31 cellular contexts compared by ENCODE assay signal in genomic region chr13:74871671-74872070, GRCh38.
DNase-seq lines count a peak whose midpoint lies in the region; ATAC-seq and TF ChIP-seq lines count a peak whose summit lies in the region.
"Had no signal": no experiment of that assay in that cellular context is flagged by ENCODE, and none has a peak within 500 bp of the region (broad histone marks: within the 10 kb centered on the region; RNA-seq: fewer than 3 reads in every experiment).

No MANE protein-coding gene starts in this region.

- intact Hi-C loops in prostate gland (cut with DNase I) (no loop called here), esophagus squamous epithelium (cut with DNase I) (no loop called here)
- intact Hi-C loops in activated CD4-positive, alpha-beta T cell treated with anti-CD3 and anti-CD28 coated beads for 36 hours (cut with DNase I, micrococcal nuclease), result no loop called here

- H3K9me3 ChIP-seq in prostate gland (no peaks in the 10 kb centered on the region), esophagus squamous epithelium (peaks cover 0 to 5% (median 0%) of the 10 kb centered on the region in 3 donors)
- H3K9me3 ChIP-seq: colonic mucosa, esophagus muscularis mucosa, SJCRH30 had no signal

- TF ChIP-seq POLR2A in prostate gland (IDR thresholded peaks at IDR 0.05) (no peak), esophagus squamous epithelium (IDR thresholded peaks at IDR 0.05) (no peak)

- H3K4me1 Mint-ChIP-seq in HFFc6 (ENCODE audit: low read depth), result peaks cover 41% of the 10 kb centered on the region
- no peaks in the 10 kb centered on the region for H3K4me1 Mint-ChIP-seq in activated CD4-positive, alpha-beta T cell treated with anti-CD3 and anti-CD28 coated beads for 36 hours
- H3K4me1 Mint-ChIP-seq: immature natural killer cell, memory B cell had no signal

- H3K4me1 ChIP-seq in prostate gland (replicated peaks), result peaks cover 2% of the 10 kb centered on the region
- no peaks in the 10 kb centered on the region for H3K4me1 ChIP-seq in esophagus squamous epithelium
- H3K4me1 ChIP-seq: colonic mucosa, esophagus muscularis mucosa, gastroesophageal sphincter, SJCRH30, tibial nerve had no signal

- ATAC-seq in activated CD4-positive, alpha-beta T cell treated with anti-CD3 and anti-CD28 coated beads for 36 hours, result no peak
- ATAC-seq: activated CD8-positive, alpha-beta T cell treated with anti-CD3 and anti-CD28 coated beads, Interleukin-2, amount 10 ng/mL, durations not matched to agents 7 days and 5 days; activated naive CD4-positive, alpha-beta T cell treated with anti-CD3 and anti-CD28 coated beads, Interleukin-2, amount 50 U/mL, for 72 hours; effector memory CD8-positive, alpha-beta T cell; gastroesophageal sphincter; left lobe of liver had no signal

- no peaks in the 10 kb centered on the region for H3K27me3 ChIP-seq in prostate gland (replicated peaks; ENCODE audit: insufficient read depth)
- no peaks in the 10 kb centered on the region for H3K27me3 ChIP-seq in esophagus squamous epithelium
- H3K27me3 ChIP-seq: colonic mucosa, esophagus muscularis mucosa, gastroesophageal sphincter, SJCRH30, tibial nerve had no signal

- H3K36me3 ChIP-seq in prostate gland, result no peaks in the 10 kb centered on the region
- no peaks in the 10 kb centered on the region for H3K36me3 ChIP-seq in esophagus squamous epithelium
- H3K36me3 ChIP-seq: colonic mucosa, esophagus muscularis mucosa, gastroesophageal sphincter, SJCRH30, tibial nerve had no signal

- H3K27ac ChIP-seq in VCaP (peak overlapping the region; percentile 80), prostate gland (no peak overlapping the region), esophagus squamous epithelium (no peak overlapping the region)
- H3K27ac ChIP-seq: colonic mucosa, esophagus muscularis mucosa, gastroesophageal sphincter, GM23248, SJCRH30, tibial nerve had no signal

- DNase-seq in AG10803 (ENCODE audit: low read depth), result peak; percentile 11
- peak; percentile 41 for DNase-seq in HFFc6
- DNase-seq in prostate gland (ENCODE audit: low spot score), result peak; percentile 8
- DNase-seq in esophagus squamous epithelium (lab: John Stamatoyannopoulos, UW), result no peak
- no peak for DNase-seq in activated CD4-positive, alpha-beta T cell treated with anti-CD3 and anti-CD28 coated beads for 36 hours
- no peak for DNase-seq in COR-L47 (lab: John Stamatoyannopoulos, UW)
- DNase-seq in T-helper 9 cell, result no peak
- DNase-seq: ACHN; activated CD4-positive, CD25-positive, alpha-beta regulatory T cell treated with anti-CD3 and anti-CD28 coated beads, Interleukin-2, amount 50 U/mL, for 72 hours; activated CD8-positive, alpha-beta T cell treated with anti-CD3 and anti-CD28 coated beads, Interleukin-2, amount 10 ng/mL, durations not matched to agents 7 days and 5 days; aorta; C1 segment of cervical spinal cord; colonic mucosa; DND-41; effector memory CD8-positive, alpha-beta T cell; GM23248; hypothalamus; immature natural killer cell; NCI-H1417 treated with DMSO at 0.1 percent for 48 hours; NCI-H2081; NCI-H226; occipital lobe; SJCRH30; stimulated activated CD4-positive, alpha-beta T cell treated with anti-CD3 and anti-CD28 coated beads, Interleukin-2, amount 100 ng/mL, for 24 hours had no signal

- H3K4me3 ChIP-seq in AG10803 (ENCODE audit: low read length) (no peak overlapping the region), prostate gland (no peak overlapping the region), esophagus squamous epithelium (no peak overlapping the region)
- H3K4me3 ChIP-seq: colonic mucosa, esophagus muscularis mucosa, gastroesophageal sphincter, GM23248, SJCRH30, tibial nerve had no signal

- TF ChIP-seq CTCF in AG10803 (conservative IDR thresholded peaks at IDR 0.05; ENCODE audit: low read length) (no peak), HFFc6 (IDR thresholded peaks at IDR 0.05) (no peak), VCaP (conservative IDR thresholded peaks at IDR 0.05) (no peak), prostate gland (IDR thresholded peaks at IDR 0.05) (no peak), esophagus squamous epithelium (IDR thresholded peaks at IDR 0.05) (no peak)

- H3K36me3 Mint-ChIP-seq in HFFc6 (ENCODE audit: low read depth), result peaks cover 6% of the 10 kb centered on the region
- no peaks in the 10 kb centered on the region for H3K36me3 Mint-ChIP-seq in activated CD4-positive, alpha-beta T cell treated with anti-CD3 and anti-CD28 coated beads for 36 hours (ENCODE audit: low read depth)
- H3K36me3 Mint-ChIP-seq: activated naive CD4-positive, alpha-beta T cell treated with anti-CD3 and anti-CD28 coated beads, Interleukin-2, amount 50 U/mL, for 72 hours; immature natural killer cell; memory B cell had no signal

- no peaks in the 10 kb centered on the region for H3K27me3 Mint-ChIP-seq in HFFc6 (ENCODE audit: insufficient read depth)
- no peaks in the 10 kb centered on the region for H3K27me3 Mint-ChIP-seq in activated CD4-positive, alpha-beta T cell treated with anti-CD3 and anti-CD28 coated beads for 36 hours
- H3K27me3 Mint-ChIP-seq: memory B cell had no signal

- CTCF ChIA-PET in activated CD4-positive, alpha-beta T cell treated with anti-CD3 and anti-CD28 coated beads for 36 hours (lab: Charles Lee), result no interaction called here

- POLR2A ChIA-PET in activated CD4-positive, alpha-beta T cell treated with anti-CD3 and anti-CD28 coated beads for 36 hours (lab: Charles Lee), result no interaction called here

- H3K9me3 Mint-ChIP-seq in HFFc6, result peaks cover 6% of the 10 kb centered on the region
- peaks cover 7% of the 10 kb centered on the region for H3K9me3 Mint-ChIP-seq in activated CD4-positive, alpha-beta T cell treated with anti-CD3 and anti-CD28 coated beads for 36 hours (ENCODE audit: low read depth)

- H3K4me3 Mint-ChIP-seq in HFFc6, result no peak overlapping the region
- no peak overlapping the region for H3K4me3 Mint-ChIP-seq in activated CD4-positive, alpha-beta T cell treated with anti-CD3 and anti-CD28 coated beads for 36 hours
- H3K4me3 Mint-ChIP-seq: activated CD8-positive, alpha-beta T cell treated with anti-CD3 and anti-CD28 coated beads, Interleukin-2, amount 10 ng/mL, durations not matched to agents 7 days and 5 days; effector memory CD8-positive, alpha-beta T cell; immature natural killer cell; memory B cell had no signal

- no peak overlapping the region for H3K27ac Mint-ChIP-seq in HFFc6
- H3K27ac Mint-ChIP-seq in activated CD4-positive, alpha-beta T cell treated with anti-CD3 and anti-CD28 coated beads for 36 hours, result no peak overlapping the region
- H3K27ac Mint-ChIP-seq: activated CD8-positive, alpha-beta T cell treated with anti-CD3 and anti-CD28 coated beads, Interleukin-2, amount 10 ng/mL, durations not matched to agents 7 days and 5 days; activated naive CD4-positive, alpha-beta T cell treated with anti-CD3 and anti-CD28 coated beads, Interleukin-2, amount 50 U/mL, for 72 hours; effector memory CD8-positive, alpha-beta T cell; immature natural killer cell; memory B cell had no signal

Comparison
In these comparisons a context has a peak if more than half of its experiments do, and no peak if none do; other contexts are left out.
1. DNase-seq: peak in AG10803 (single experiment), HFFc6 (single experiment) and prostate gland (single experiment); none in esophagus squamous epithelium (single experiment), activated CD4-positive, alpha-beta T cell treated with anti-CD3 and anti-CD28 coated beads for 36 hours (single experiment), COR-L47 (single experiment) and T-helper 9 cell (single experiment).